5 cellular contexts compared by ENCODE assay signal in genomic region chr3:156107504-156107903, GRCh38. TPM values are rescaled to one million over a fixed set of nuclear protein-coding genes. Genes with fewer than 3 reads are reported as not detected.
"Had no signal": no experiment of that assay in that cellular context is flagged by ENCODE, and none has a peak within 500 bp of the region (broad histone marks: within the 10 kb centered on the region; RNA-seq: fewer than 3 reads in every experiment).

No MANE protein-coding gene starts in this region.

- H3K27ac Mint-ChIP-seq: GM23338, H9 had no signal

- H3K9me3 Mint-ChIP-seq: GM23338, H9 had no signal

- H3K4me1 Mint-ChIP-seq: H9 had no signal

- DNase-seq: IMR-90 had no signal

- H3K4me3 ChIP-seq: GM23338, K562 had no signal

- H3K4me3 Mint-ChIP-seq: GM23338, H9 had no signal

RNA-seq across cellular contexts. Expression of gene KCNAB1, which starts 12.9 kb away (rescaled TPM):
- total RNA-seq: HT-29 had no signal
